Comparison of ENCODE assay signal across 26 cellular contexts in genomic region chr2:171214093-171214492, GRCh38.
"Had no signal": no experiment of that assay in that cellular context is flagged by ENCODE, and none has a peak within 500 bp of the region (broad histone marks: within the 10 kb centered on the region; RNA-seq: fewer than 3 reads in every experiment).

No MANE protein-coding gene starts in this region.

- H3K27ac Mint-ChIP-seq: dendritic cell treated with granulocyte-macrophage colony-stimulating factor and Interleukin-4, amounts not matched to agents 40 ng/mL and 50 ng/mL, for 4 days; effector memory CD8-positive, alpha-beta T cell; endodermal cell; mesothelial cell of epicardium; naive B cell had no signal

- H3K36me3 ChIP-seq: esophagus squamous epithelium, gastrocnemius medialis, heart right ventricle, left lung, lower lobe of right lung had no signal

- H3K27ac ChIP-seq: epithelial cell of prostate, esophagus squamous epithelium, gastrocnemius medialis, heart right ventricle, left lung, lower lobe of right lung had no signal

- H3K9me3 ChIP-seq: esophagus squamous epithelium, gastrocnemius medialis, left lung, lower lobe of right lung, mucosa of descending colon had no signal

- ATAC-seq: effector memory CD8-positive, alpha-beta T cell; esophagus mucosa; gastrocnemius medialis; heart right ventricle; left cardiac atrium; left lung; left ventricle myocardium superior; lower lobe of right lung; mucosa of descending colon; naive thymus-derived CD8-positive, alpha-beta T cell had no signal

- H3K27me3 Mint-ChIP-seq: dendritic cell treated with granulocyte-macrophage colony-stimulating factor and Interleukin-4, amounts not matched to agents 40 ng/mL and 50 ng/mL, for 4 days; effector memory CD8-positive, alpha-beta T cell; naive B cell; naive thymus-derived CD8-positive, alpha-beta T cell had no signal

- H3K36me3 Mint-ChIP-seq: mesothelial cell of epicardium had no signal

- FAIRE-seq: endometrium, islet of Langerhans had no signal

- H3K4me3 Mint-ChIP-seq: dendritic cell treated with granulocyte-macrophage colony-stimulating factor and Interleukin-4, amounts not matched to agents 40 ng/mL and 50 ng/mL, for 4 days; effector memory CD8-positive, alpha-beta T cell; endodermal cell; mesothelial cell of epicardium; naive B cell; naive thymus-derived CD8-positive, alpha-beta T cell had no signal

- H3K27me3 ChIP-seq: gastrocnemius medialis, left lung had no signal

- H3K4me3 ChIP-seq: esophagus squamous epithelium, gastrocnemius medialis, heart right ventricle, left lung, lower lobe of right lung, mucosa of descending colon had no signal

- DNase-seq: cortex of kidney; effector CD8-positive, alpha-beta T cell; effector memory CD8-positive, alpha-beta T cell; endodermal cell; esophagus squamous epithelium; foreskin fibroblast; foreskin melanocyte; gastrocnemius medialis; glutamatergic neuron; head of caudate nucleus; heart right ventricle; hippocampal formation; left cardiac atrium; left lung; left ventricle myocardium superior; lower lobe of right lung; mesenchymal stem cell; mucosa of descending colon; naive B cell; naive thymus-derived CD8-positive, alpha-beta T cell had no signal

- H3K4me1 ChIP-seq: esophagus squamous epithelium, gastrocnemius medialis, heart right ventricle, left lung, lower lobe of right lung had no signal
